In genomic region chr22:36797334-36797733, GRCh38 we compare ENCODE assay signal across 26 cellular contexts. TPM values are rescaled to one million over a fixed set of nuclear protein-coding genes. Genes with fewer than 3 reads are reported as not detected.
DNase-seq lines count a peak whose midpoint lies in the region; ATAC-seq and TF ChIP-seq lines count a peak whose summit lies in the region.
"Had no signal": no experiment of that assay in that cellular context is flagged by ENCODE, and none has a peak within 500 bp of the region (broad histone marks: within the 10 kb centered on the region; RNA-seq: fewer than 3 reads in every experiment).

No MANE protein-coding gene starts in this region.

- H2AFZ ChIP-seq in H9 (ENCODE audit: low read length): no peak overlapping the region
- H2AFZ ChIP-seq in neuron (ENCODE audit: low read depth, low read length): peak overlapping the region; percentile 14
- H2AFZ ChIP-seq: GM23248 had no signal

- no peak overlapping the region for H3K14ac ChIP-seq in H9 (ENCODE audit: insufficient read depth, low read length)

- H3K9me3 Mint-ChIP-seq in H9: peaks cover 0 to 3% of the 10 kb centered on the region in 2 experiments; a peak in 2 of 5 replicates
- no peaks in the 10 kb centered on the region for H3K9me3 Mint-ChIP-seq in central memory CD8-positive, alpha-beta T cell
- no peaks in the 10 kb centered on the region for H3K9me3 Mint-ChIP-seq in activated naive CD4-positive, alpha-beta T cell treated with anti-CD3 and anti-CD28 coated beads for 36 hours
- H3K9me3 Mint-ChIP-seq: CD8-positive, alpha-beta T cell; IgD-negative memory B cell; T-helper 1 cell treated with Interleukin-12 subunit alpha and Interleukin-12 subunit beta and Interleukin-4 antibody, amounts not matched to agents 30 μg/mL and 1 μg/mL, for 36 hours had no signal

- H3K9ac ChIP-seq in BLaER1 (no peak overlapping the region), H9 (ENCODE audit: extremely low read depth, insufficient read length, low read length) (no peak overlapping the region)
- H3K9ac ChIP-seq: GM23248, KMS-11 had no signal

- no peak overlapping the region for H2BK5ac ChIP-seq in H9 (ENCODE audit: insufficient read length, low read length)

- CTCF ChIA-PET in activated naive CD4-positive, alpha-beta T cell treated with anti-CD3 and anti-CD28 coated beads for 36 hours (lab: Charles Lee): no interaction called here

- WGBS in H9 (ENCODE audit: extremely low coverage, insufficient read length, low lambda C conversion rate): no CpG with 5 or more reads among the region's 8 CpGs

- H3K4me3 ChIP-seq in BLaER1 (no peak overlapping the region), neuron (ENCODE audit: low read length) (peak overlapping the region; percentile 10)
- H3K4me3 ChIP-seq: GM23248, SK-N-MC had no signal

- H4K8ac ChIP-seq in H9 (replicated peaks; ENCODE audit: insufficient read length, low read depth, low read length): no peak overlapping the region

- H3K27me3 ChIP-seq in BLaER1 (no peaks in the 10 kb centered on the region), H9 (ENCODE audit: insufficient read depth, low read length) (no peaks in the 10 kb centered on the region), neuron (ENCODE audit: insufficient read depth, low read length) (peaks cover 5% of the 10 kb centered on the region)

- peaks cover 13% of the 10 kb centered on the region for H3K27me3 Mint-ChIP-seq in H9 (ENCODE audit: low read depth)
- H3K27me3 Mint-ChIP-seq in central memory CD8-positive, alpha-beta T cell: peaks cover 35% of the 10 kb centered on the region
- H3K27me3 Mint-ChIP-seq in activated naive CD4-positive, alpha-beta T cell treated with anti-CD3 and anti-CD28 coated beads for 36 hours (ENCODE audit: low read depth): peaks cover 3% of the 10 kb centered on the region

- no peaks in the 10 kb centered on the region for H3K23me2 ChIP-seq in H9 (ENCODE audit: insufficient read length, low read depth, low read length, poor library complexity, severe bottlenecking)

- H3K4me2 ChIP-seq in BLaER1 (peak overlapping the region; percentile 85), H9 (ENCODE audit: insufficient read depth, insufficient read length, low read length) (no peak overlapping the region)
- H3K4me2 ChIP-seq: KMS-11 had no signal

- peak overlapping the region in 1 of 2 experiments; percentile 16; a peak in 1 of 5 replicates for H3K4me3 Mint-ChIP-seq in H9
- no peak overlapping the region for H3K4me3 Mint-ChIP-seq in central memory CD8-positive, alpha-beta T cell
- no peak overlapping the region for H3K4me3 Mint-ChIP-seq in activated naive CD4-positive, alpha-beta T cell treated with anti-CD3 and anti-CD28 coated beads for 36 hours
- H3K4me3 Mint-ChIP-seq: CD8-positive, alpha-beta T cell; T-helper 1 cell treated with Interleukin-12 subunit alpha and Interleukin-12 subunit beta and Interleukin-4 antibody, amounts not matched to agents 30 μg/mL and 1 μg/mL, for 36 hours had no signal

- H2BK15ac ChIP-seq in H9 (ENCODE audit: low read depth, low read length): no peak overlapping the region

- no peak overlapping the region for H3K18ac ChIP-seq in H9 (ENCODE audit: insufficient read length, low read depth, low read length)

- no peak for ATAC-seq in central memory CD8-positive, alpha-beta T cell (replicated peaks; ENCODE audit: extremely low read depth, poor library complexity, severe bottlenecking)
- ATAC-seq in HG02840 (IDR thresholded peaks at IDR 0.05; ENCODE audit: low FRiP score, unreplicated experiment): no peak
- ATAC-seq: CD8-positive, alpha-beta T cell; HCT116 had no signal

- intact Hi-C loops in activated naive CD4-positive, alpha-beta T cell treated with anti-CD3 and anti-CD28 coated beads for 36 hours (cut with micrococcal nuclease): no loop called here

- H3K27ac Mint-ChIP-seq in H9: peak overlapping the region in 2 of 3 experiments; percentile 6 to 34; a peak in 1 of 7 replicates
- H3K27ac Mint-ChIP-seq in central memory CD8-positive, alpha-beta T cell (ENCODE audit: low read depth): peak overlapping the region; percentile 41
- H3K27ac Mint-ChIP-seq in activated naive CD4-positive, alpha-beta T cell treated with anti-CD3 and anti-CD28 coated beads for 36 hours: no peak overlapping the region
- H3K27ac Mint-ChIP-seq: CD8-positive, alpha-beta T cell; T-helper 1 cell treated with Interleukin-12 subunit alpha and Interleukin-12 subunit beta and Interleukin-4 antibody, amounts not matched to agents 30 μg/mL and 1 μg/mL, for 36 hours had no signal

- H3K27ac ChIP-seq in BLaER1 (no peak overlapping the region), H9 (ENCODE audit: insufficient read length, low read depth, low read length) (no peak overlapping the region)
- H3K27ac ChIP-seq: C4-2B, GM23248, HL-60, KMS-11, SK-N-MC had no signal

- no peak overlapping the region for H3K56ac ChIP-seq in H9 (ENCODE audit: insufficient read length, low read depth, low read length)

- no peak overlapping the region for H2BK120ac ChIP-seq in H9 (ENCODE audit: low read depth, low read length, poor library complexity, severe bottlenecking)

- no peak overlapping the region for H2BK12ac ChIP-seq in H9 (ENCODE audit: insufficient read length, low read depth, low read length)

- no peak overlapping the region for H2AK5ac ChIP-seq in H9 (ENCODE audit: insufficient read length, low read length)

- no peak overlapping the region for H2BK20ac ChIP-seq in H9 (ENCODE audit: low read depth, low read length, poor library complexity, severe bottlenecking)

- no peak overlapping the region for H3K4ac ChIP-seq in H9 (ENCODE audit: low read depth, low read length)

- H3K4me1 ChIP-seq in BLaER1: peaks cover 32% of the 10 kb centered on the region
- H3K4me1 ChIP-seq in H9 (ENCODE audit: insufficient read depth, low read length): peaks cover 15% of the 10 kb centered on the region; the same call in 1 of the 2 replicates
- H3K4me1 ChIP-seq in neuron (ENCODE audit: insufficient read depth, low read length): peaks cover 36% of the 10 kb centered on the region

- H3K36me3 ChIP-seq in BLaER1 (no peaks in the 10 kb centered on the region), neuron (ENCODE audit: insufficient read depth, low read length) (no peaks in the 10 kb centered on the region)

- no peaks in the 10 kb centered on the region for H3K36me3 Mint-ChIP-seq in H9 (ENCODE audit: insufficient read depth in 1 of 3, low read depth in 3 of 3)
- no peaks in the 10 kb centered on the region for H3K36me3 Mint-ChIP-seq in central memory CD8-positive, alpha-beta T cell (ENCODE audit: insufficient read depth)
- no peaks in the 10 kb centered on the region for H3K36me3 Mint-ChIP-seq in activated naive CD4-positive, alpha-beta T cell treated with anti-CD3 and anti-CD28 coated beads for 36 hours (ENCODE audit: low read depth)
- H3K36me3 Mint-ChIP-seq: CD8-positive, alpha-beta T cell; IgD-negative memory B cell had no signal

- H3K23ac ChIP-seq in H9 (ENCODE audit: insufficient read length, low read depth, low read length): no peak overlapping the region

- DNase-seq in H9 (no peak), COLO668 (lab: John Stamatoyannopoulos, UW; ENCODE audit: unreplicated experiment) (no peak), NCI-H187 (lab: John Stamatoyannopoulos, UW) (no peak)
- no peak for DNase-seq in central memory CD8-positive, alpha-beta T cell (ENCODE audit: low spot score in 2 of 2)
- DNase-seq in activated naive CD4-positive, alpha-beta T cell treated with anti-CD3 and anti-CD28 coated beads for 36 hours: no peak
- DNase-seq: CD8-positive, alpha-beta T cell; DND-41; GM23248; MM.1S; NCI-H1694; NCI-H2081 treated with DMSO at 0.1 percent for 48 hours; NCI-H2171 treated with DMSO at 0.1 percent for 48 hours; NCI-H446; NCI-H524 treated with DMSO at 0.1 percent for 48 hours; NCI-H82; SIG-M5 had no signal

- no peaks in the 10 kb centered on the region for H4K20me1 ChIP-seq in BLaER1
- H4K20me1 ChIP-seq in H9 (ENCODE audit: control insufficient read depth, insufficient read depth, insufficient read length): no peaks in the 10 kb centered on the region

- peaks cover 45 to 46% of the 10 kb centered on the region in 2 experiments for H3K4me1 Mint-ChIP-seq in H9
- no peaks in the 10 kb centered on the region for H3K4me1 Mint-ChIP-seq in central memory CD8-positive, alpha-beta T cell
- no peaks in the 10 kb centered on the region for H3K4me1 Mint-ChIP-seq in activated naive CD4-positive, alpha-beta T cell treated with anti-CD3 and anti-CD28 coated beads for 36 hours (ENCODE audit: low read depth)

- no peak overlapping the region for H4K91ac ChIP-seq in H9 (ENCODE audit: insufficient read length, low read depth, low read length)

- no peak overlapping the region for H3T11ph ChIP-seq in H9 (ENCODE audit: low read length)

- H4K5ac ChIP-seq in H9 (ENCODE audit: insufficient read length, low read depth, low read length): no peak overlapping the region

- H3K9me3 ChIP-seq in BLaER1: no peaks in the 10 kb centered on the region
- no peaks in the 10 kb centered on the region for H3K9me3 ChIP-seq in H9 (ENCODE audit: control insufficient read depth, low read depth, low read length)
- no peaks in the 10 kb centered on the region for H3K9me3 ChIP-seq in neuron (ENCODE audit: low read length)

- TF ChIP-seq CTCF in H9 (conservative IDR thresholded peaks at IDR 0.05): no peak

- H3K79me2 ChIP-seq in H9 (ENCODE audit: insufficient read depth, low read length): no peaks in the 10 kb centered on the region

- H3K79me1 ChIP-seq in H9 (ENCODE audit: insufficient read depth, low read depth, low read length, poor library complexity, severe bottlenecking): no peaks in the 10 kb centered on the region

RNA-seq across cellular contexts. Expression of gene PVALB, which starts 19.5 kb away (rescaled TPM):
- total RNA-seq in H9 (2021): 2.7 and 3.0 TPM in 2 replicates
- total RNA-seq in activated naive CD4-positive, alpha-beta T cell treated with anti-CD3 and anti-CD28 coated beads for 36 hours: not detected
- total RNA-seq: CD8-positive, alpha-beta T cell; GM23248 had no signal

RNA-seq across cellular contexts. Expression of gene IFT27, which starts 21.4 kb away (rescaled TPM):
- 40.7 and 43.4 TPM in 2 replicates for total RNA-seq in H9 (2021)
- 10 to 100 TPM; 15.7 to 16.2 TPM for total RNA-seq in activated naive CD4-positive, alpha-beta T cell treated with anti-CD3 and anti-CD28 coated beads for 36 hours
